ENCODE assay signal across 10 cellular contexts in the genomic region with DNA sequence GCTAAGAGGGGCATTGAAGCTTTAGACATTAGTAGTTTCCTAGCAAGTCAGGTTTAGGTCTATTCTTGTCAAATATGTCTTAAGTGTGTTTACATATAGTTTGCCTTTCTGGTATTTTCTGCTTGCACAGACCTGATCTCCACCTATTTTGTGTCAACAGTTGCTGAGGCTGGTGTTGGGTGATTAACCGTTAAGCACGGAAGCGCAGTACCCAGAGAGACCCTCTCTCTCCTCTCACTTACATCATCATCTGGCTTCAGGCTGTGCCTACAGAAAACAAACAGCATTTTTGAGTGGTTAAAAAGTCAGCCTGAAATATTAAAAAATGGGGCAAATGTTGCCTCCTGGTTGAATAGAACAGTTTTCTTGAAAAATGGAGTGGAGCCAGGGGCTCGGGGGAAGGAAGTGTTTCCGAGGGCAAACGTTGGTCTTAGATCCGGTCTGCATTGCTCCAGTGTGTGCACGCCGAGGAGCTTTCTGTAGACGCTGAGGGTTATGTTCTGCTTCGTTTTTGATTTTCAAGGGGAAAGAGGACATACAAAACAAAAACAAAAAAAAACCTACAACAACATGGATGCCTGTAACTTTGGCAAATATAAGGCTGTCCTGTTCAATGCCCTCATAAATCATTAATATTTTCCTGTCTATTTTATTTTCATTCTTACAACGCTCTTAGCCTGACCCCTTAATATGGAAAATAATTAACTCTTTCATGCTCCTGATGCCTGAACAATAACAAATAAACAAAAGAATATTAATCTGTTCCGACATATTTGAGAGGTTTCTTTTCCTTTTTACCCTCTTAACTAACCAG.
DNase-seq lines count a peak whose midpoint lies in the region; ATAC-seq and TF ChIP-seq lines count a peak whose summit lies in the region.
"Had no signal": no experiment of that assay in that cellular context is flagged by ENCODE, and none has a peak within 500 bp of the region (broad histone marks: within the 10 kb centered on the region; RNA-seq: fewer than 3 reads in every experiment).

No MANE protein-coding gene starts in this region.

- no peaks in the 10 kb centered on the region for H3K9me3 ChIP-seq in gastroesophageal sphincter
- H3K9me3 ChIP-seq in psoas muscle: no peaks in the 10 kb centered on the region

- H3K4me3 ChIP-seq in gastroesophageal sphincter (peak overlapping the region; percentile 21 to 35), psoas muscle (peak overlapping the region; percentile 64)

- TF ChIP-seq POLR2A in gastroesophageal sphincter (IDR thresholded peaks at IDR 0.05): no peak

- no peaks in the 10 kb centered on the region for H3K4me1 Mint-ChIP-seq in activated CD4-positive, alpha-beta memory T cell treated with anti-CD3 and anti-CD28 coated beads for 36 hours (ENCODE audit: low read depth)

- H3K27ac Mint-ChIP-seq in activated CD4-positive, alpha-beta memory T cell treated with anti-CD3 and anti-CD28 coated beads for 36 hours: no peak overlapping the region
- H3K27ac Mint-ChIP-seq: IgD-negative memory B cell had no signal

- peak; percentile 69 for DNase-seq in DMS53 (lab: John Stamatoyannopoulos, UW)
- DNase-seq in SHP77 (lab: John Stamatoyannopoulos, UW): peak; percentile 48 to 69
- DNase-seq in psoas muscle: no peak
- no peak for DNase-seq in activated CD4-positive, CD25-positive, alpha-beta regulatory T cell (lab: John Stamatoyannopoulos, UW)
- DNase-seq in activated CD4-positive, alpha-beta memory T cell treated with anti-CD3 and anti-CD28 coated beads for 36 hours: no peak
- DNase-seq in DMS153 (lab: John Stamatoyannopoulos, UW): no peak
- DNase-seq: T-helper 1 cell had no signal

- no peaks in the 10 kb centered on the region for H3K36me3 Mint-ChIP-seq in activated CD4-positive, alpha-beta memory T cell treated with anti-CD3 and anti-CD28 coated beads for 36 hours

- ATAC-seq in gastroesophageal sphincter (peak; percentile 23), psoas muscle (peak; percentile 23 to 75 (median 49)), HG02571 (IDR thresholded peaks at IDR 0.05; ENCODE audit: unreplicated experiment) (no peak)

- TF ChIP-seq CTCF in gastroesophageal sphincter (IDR thresholded peaks at IDR 0.05) (no peak), psoas muscle (IDR thresholded peaks at IDR 0.05) (no peak)

- no peak overlapping the region for H3K4me3 Mint-ChIP-seq in activated CD4-positive, alpha-beta memory T cell treated with anti-CD3 and anti-CD28 coated beads for 36 hours

- CTCF ChIA-PET in activated CD4-positive, alpha-beta memory T cell treated with anti-CD3 and anti-CD28 coated beads for 36 hours (lab: Charles Lee): no interaction called here

- intact Hi-C loops in psoas muscle (cut with DNase I): no loop called here
- intact Hi-C loops in activated CD4-positive, alpha-beta memory T cell treated with anti-CD3 and anti-CD28 coated beads for 36 hours (cut with micrococcal nuclease): no loop called here

- WGBS in gastroesophageal sphincter (ENCODE audit: low coverage in 1 of 2), 2 donors: 6 to 7% methylated on average over 10 to 12 of the region's 13 CpGs
- 15 to 18% (median 15%) methylated on average over 13 of the region's 13 CpGs for WGBS in psoas muscle, 3 donors

- no peaks in the 10 kb centered on the region for H3K9me3 Mint-ChIP-seq in activated CD4-positive, alpha-beta memory T cell treated with anti-CD3 and anti-CD28 coated beads for 36 hours

- H3K36me3 ChIP-seq in gastroesophageal sphincter (peaks cover 0 to 3% of the 10 kb centered on the region in 2 donors), psoas muscle (ENCODE audit: insufficient read depth in 1 of 2, low read depth in 1 of 2) (no peaks in the 10 kb centered on the region)

- no peak for TF ChIP-seq EP300 in gastroesophageal sphincter (IDR thresholded peaks at IDR 0.05)

- H3K27me3 Mint-ChIP-seq in activated CD4-positive, alpha-beta memory T cell treated with anti-CD3 and anti-CD28 coated beads for 36 hours: no peaks in the 10 kb centered on the region

- H3K27ac ChIP-seq in gastroesophageal sphincter: peak overlapping the region; percentile 69 to 73 (median 71)
- peak overlapping the region; percentile 50 for H3K27ac ChIP-seq in psoas muscle

- H3K4me1 ChIP-seq in gastroesophageal sphincter: peaks cover 16 to 83% (median 20%) of the 10 kb centered on the region in 3 donors
- no peaks in the 10 kb centered on the region for H3K4me1 ChIP-seq in psoas muscle

- H3K27me3 ChIP-seq in gastroesophageal sphincter: no peaks in the 10 kb centered on the region
- no peaks in the 10 kb centered on the region for H3K27me3 ChIP-seq in psoas muscle (ENCODE audit: insufficient read depth in 3 of 3, low read length in 2 of 3)

- POLR2A ChIA-PET in activated CD4-positive, alpha-beta memory T cell treated with anti-CD3 and anti-CD28 coated beads for 36 hours (lab: Charles Lee): no interaction called here

Comparison
In these comparisons a context has a peak if more than half of its experiments do, and no peak if none do; other contexts are left out.
1. DNase-seq: peak in DMS53 (single experiment) and SHP77 (2 of 2); none in psoas muscle (0 of 2), activated CD4-positive, CD25-positive, alpha-beta regulatory T cell (0 of 4), activated CD4-positive, alpha-beta memory T cell treated with anti-CD3 and anti-CD28 coated beads for 36 hours (single experiment) and DMS153 (single experiment).